17 cellular contexts compared by ENCODE assay signal in genomic region chr2:105756435-105756834, GRCh38. TPM values are rescaled to one million over a fixed set of nuclear protein-coding genes. Genes with fewer than 3 reads are reported as not detected.
DNase-seq lines count a peak whose midpoint lies in the region; ATAC-seq and TF ChIP-seq lines count a peak whose summit lies in the region.
"Had no signal": no experiment of that assay in that cellular context is flagged by ENCODE, and none has a peak within 500 bp of the region (broad histone marks: within the 10 kb centered on the region; RNA-seq: fewer than 3 reads in every experiment).

No MANE protein-coding gene starts in this region.

- H3K4me1 Mint-ChIP-seq in activated CD8-positive, alpha-beta memory T cell treated with anti-CD3 and anti-CD28 coated beads, Interleukin-2, amount 10 ng/mL, durations not matched to agents 7 days and 5 days: peaks cover 89% of the 10 kb centered on the region
- peaks cover 75 to 90% of the 10 kb centered on the region in 2 donors for H3K4me1 Mint-ChIP-seq in effector memory CD8-positive, alpha-beta T cell (ENCODE audit: low read depth in 2 of 2)
- H3K4me1 Mint-ChIP-seq in stimulated activated effector memory CD8-positive, alpha-beta T cell treated with anti-CD3 and anti-CD28 coated beads, Interleukin-12 subunit alpha, Interleukin-12 subunit beta, amount 100 ng/mL, for 72 hours: peaks cover 91% of the 10 kb centered on the region

- TF ChIP-seq CTCF in RWPE2 (IDR thresholded peaks at IDR 0.05; ENCODE audit: poor library complexity, severe bottlenecking): no peak

- peak overlapping the region; percentile 75 for H3K27ac Mint-ChIP-seq in activated CD8-positive, alpha-beta memory T cell treated with anti-CD3 and anti-CD28 coated beads, Interleukin-2, amount 10 ng/mL, durations not matched to agents 7 days and 5 days
- H3K27ac Mint-ChIP-seq in effector memory CD8-positive, alpha-beta T cell: peak overlapping the region; percentile 91 to 94
- peak overlapping the region; percentile 83 for H3K27ac Mint-ChIP-seq in stimulated activated effector memory CD8-positive, alpha-beta T cell treated with anti-CD3 and anti-CD28 coated beads, Interleukin-12 subunit alpha, Interleukin-12 subunit beta, amount 100 ng/mL, for 72 hours
- H3K27ac Mint-ChIP-seq: HFFc6 had no signal

- peak overlapping the region; percentile 11 for H3K4me3 Mint-ChIP-seq in activated CD8-positive, alpha-beta memory T cell treated with anti-CD3 and anti-CD28 coated beads, Interleukin-2, amount 10 ng/mL, durations not matched to agents 7 days and 5 days
- H3K4me3 Mint-ChIP-seq in effector memory CD8-positive, alpha-beta T cell: peak overlapping the region; percentile 61 to 77
- peak overlapping the region; percentile 67 for H3K4me3 Mint-ChIP-seq in stimulated activated effector memory CD8-positive, alpha-beta T cell treated with anti-CD3 and anti-CD28 coated beads, Interleukin-12 subunit alpha, Interleukin-12 subunit beta, amount 100 ng/mL, for 72 hours
- H3K4me3 Mint-ChIP-seq: HFFc6 had no signal

- H3K9me3 ChIP-seq in RWPE2 (ENCODE audit: severe bottlenecking): no peaks in the 10 kb centered on the region
- H3K9me3 ChIP-seq: body of pancreas, prostate gland, SK-N-SH had no signal

- H3K27ac ChIP-seq in RWPE2 (ENCODE audit: poor library complexity, severe bottlenecking): peak overlapping the region; percentile 24
- H3K27ac ChIP-seq: KMS-11, prostate gland had no signal

- peaks cover 18% of the 10 kb centered on the region for H3K36me3 ChIP-seq in RWPE2 (ENCODE audit: low read depth)
- H3K36me3 ChIP-seq: prostate gland had no signal

- peaks cover 35% of the 10 kb centered on the region for H3K36me3 Mint-ChIP-seq in activated CD8-positive, alpha-beta memory T cell treated with anti-CD3 and anti-CD28 coated beads, Interleukin-2, amount 10 ng/mL, durations not matched to agents 7 days and 5 days
- H3K36me3 Mint-ChIP-seq in effector memory CD8-positive, alpha-beta T cell (ENCODE audit: insufficient read depth): peaks cover 29% of the 10 kb centered on the region
- H3K36me3 Mint-ChIP-seq in stimulated activated effector memory CD8-positive, alpha-beta T cell treated with anti-CD3 and anti-CD28 coated beads, Interleukin-12 subunit alpha, Interleukin-12 subunit beta, amount 100 ng/mL, for 72 hours: peaks cover 60% of the 10 kb centered on the region

- H3K4me1 ChIP-seq in RWPE2 (ENCODE audit: insufficient read depth, poor library complexity, severe bottlenecking): peaks cover 4% of the 10 kb centered on the region
- H3K4me1 ChIP-seq: prostate gland had no signal

- CTCF ChIA-PET in activated CD8-positive, alpha-beta memory T cell treated with anti-CD3 and anti-CD28 coated beads, Interleukin-2, amount 10 ng/mL, durations not matched to agents 7 days and 5 days (lab: Charles Lee): interaction anchor here (0.9 to 1.3 kb wide), 4 partner anchors 11 to 182 kb away, joined by 3 to 5 read pairs (median 4); no protein-coding TSS in a partner anchor

- no peaks in the 10 kb centered on the region for H3K27me3 ChIP-seq in RWPE2 (ENCODE audit: insufficient read depth, poor library complexity, severe bottlenecking)
- H3K27me3 ChIP-seq: body of pancreas had no signal

- ATAC-seq in activated CD8-positive, alpha-beta memory T cell treated with anti-CD3 and anti-CD28 coated beads, Interleukin-2, amount 10 ng/mL, durations not matched to agents 7 days and 5 days: no peak
- no peak for ATAC-seq in RWPE2 (ENCODE audit: low read depth)
- ATAC-seq in effector memory CD8-positive, alpha-beta T cell (replicated peaks): no peak
- no peak for ATAC-seq in stimulated activated effector memory CD8-positive, alpha-beta T cell treated with anti-CD3 and anti-CD28 coated beads, Interleukin-12 subunit alpha, Interleukin-12 subunit beta, amount 100 ng/mL, for 72 hours
- no peak for ATAC-seq in GM18907 (IDR thresholded peaks at IDR 0.05; ENCODE audit: unreplicated experiment)
- ATAC-seq: body of pancreas, left cardiac atrium had no signal

- no peaks in the 10 kb centered on the region for H3K27me3 Mint-ChIP-seq in activated CD8-positive, alpha-beta memory T cell treated with anti-CD3 and anti-CD28 coated beads, Interleukin-2, amount 10 ng/mL, durations not matched to agents 7 days and 5 days
- H3K27me3 Mint-ChIP-seq in effector memory CD8-positive, alpha-beta T cell: no peaks in the 10 kb centered on the region

- no peak for DNase-seq in activated CD8-positive, alpha-beta memory T cell treated with anti-CD3 and anti-CD28 coated beads, Interleukin-2, amount 10 ng/mL, durations not matched to agents 7 days and 5 days
- no peak for DNase-seq in activated CD8-positive, alpha-beta memory T cell treated with anti-CD3 and anti-CD28 coated beads, Interleukin-2, amount 50 U/mL, for 48 hours
- DNase-seq in RWPE2 (ENCODE audit: low spot score) (no peak), NCI-H1417 treated with DMSO at 0.1 percent for 48 hours (lab: John Stamatoyannopoulos, UW) (no peak), NCI-H1092 (lab: John Stamatoyannopoulos, UW) (no peak)
- no peak for DNase-seq in effector memory CD8-positive, alpha-beta T cell
- no peak for DNase-seq in stimulated activated effector memory CD8-positive, alpha-beta T cell treated with anti-CD3 and anti-CD28 coated beads, Interleukin-12 subunit alpha, Interleukin-12 subunit beta, amount 100 ng/mL, for 72 hours (ENCODE audit: low spot score in 2 of 2)
- DNase-seq: body of pancreas, COR-L47, HFFc6, hypothalamus, left cardiac atrium, NCI-H446 treated with DMSO at 0.1 percent for 48 hours, SK-N-SH had no signal

- no peak overlapping the region for H3K4me3 ChIP-seq in RWPE2 (ENCODE audit: severe bottlenecking)
- H3K4me3 ChIP-seq: body of pancreas, prostate gland had no signal

- no peaks in the 10 kb centered on the region for H3K9me3 Mint-ChIP-seq in activated CD8-positive, alpha-beta memory T cell treated with anti-CD3 and anti-CD28 coated beads, Interleukin-2, amount 10 ng/mL, durations not matched to agents 7 days and 5 days (ENCODE audit: low read depth)
- H3K9me3 Mint-ChIP-seq in effector memory CD8-positive, alpha-beta T cell: no peaks in the 10 kb centered on the region
- H3K9me3 Mint-ChIP-seq in stimulated activated effector memory CD8-positive, alpha-beta T cell treated with anti-CD3 and anti-CD28 coated beads, Interleukin-12 subunit alpha, Interleukin-12 subunit beta, amount 100 ng/mL, for 72 hours: no peaks in the 10 kb centered on the region
- H3K9me3 Mint-ChIP-seq: HFFc6 had no signal

RNA-seq across cellular contexts. Expression of gene NCK2, which starts 11.7 kb away (rescaled TPM):
- total RNA-seq in activated CD8-positive, alpha-beta memory T cell treated with anti-CD3 and anti-CD28 coated beads, Interleukin-2, amount 10 ng/mL, durations not matched to agents 7 days and 5 days: 10 to 100 TPM; 51.6 to 54.1 TPM

Comparison
In these comparisons a context has a peak if more than half of its experiments do, and no peak if none do; other contexts are left out.
1. H3K4me3 Mint-ChIP-seq: peak in every context shown above with its lines; median percentile 69 in effector memory CD8-positive, alpha-beta T cell; 67 in stimulated activated effector memory CD8-positive, alpha-beta T cell treated with anti-CD3 and anti-CD28 coated beads, Interleukin-12 subunit alpha, Interleukin-12 subunit beta, amount 100 ng/mL, for 72 hours; 11 in activated CD8-positive, alpha-beta memory T cell treated with anti-CD3 and anti-CD28 coated beads, Interleukin-2, amount 10 ng/mL, durations not matched to agents 7 days and 5 days.